In genomic region chr1:147809236-147809635, GRCh38 we compare ENCODE assay signal across 9 cellular contexts.
"Had no signal": no experiment of that assay in that cellular context is flagged by ENCODE, and none has a peak within 500 bp of the region (broad histone marks: within the 10 kb centered on the region; RNA-seq: fewer than 3 reads in every experiment).

No MANE protein-coding gene starts in this region.

- H3K9me3 Mint-ChIP-seq: GM23338, H9 had no signal

- H3K9ac ChIP-seq: GM23248 had no signal

- H3K27ac ChIP-seq: GM23248 had no signal

- H3K9me3 ChIP-seq: HAP-1 had no signal

- H2AFZ ChIP-seq: GM23248, GM23338 had no signal

- H3K36me3 ChIP-seq: HAP-1 had no signal

- H3K4me2 ChIP-seq: GM23338 had no signal

- H3K27ac Mint-ChIP-seq: GM23338, H9, HFFc6 had no signal

- H3K4me3 ChIP-seq: GM23248, GM23338, HAP-1 had no signal

- DNase-seq: GM23248, GOT3, H7, H9, HCEC 1CT, HFFc6 had no signal

- H3K4me1 ChIP-seq: HAP-1 had no signal

- H3K4me3 Mint-ChIP-seq: GM23338, H9, HFFc6 had no signal

- ATAC-seq: GM23338, HCT116 had no signal
